ENCODE assay signal across 24 cellular contexts in genomic region chr22:49136816-49137180, GRCh38.
DNase-seq lines count a peak whose midpoint lies in the region; ATAC-seq, FAIRE-seq and TF ChIP-seq lines count a peak whose summit lies in the region.
"Had no signal": no experiment of that assay in that cellular context is flagged by ENCODE, and none has a peak within 500 bp of the region (broad histone marks: within the 10 kb centered on the region; RNA-seq: fewer than 3 reads in every experiment).

No MANE protein-coding gene starts in this region.

- H3K27me3 ChIP-seq in right cardiac atrium (ENCODE audit: control insufficient read depth, insufficient read depth) (no peaks in the 10 kb centered on the region), RWPE2 (ENCODE audit: insufficient read depth, poor library complexity, severe bottlenecking) (no peaks in the 10 kb centered on the region), spleen (replicated peaks in 1 of 7) (peaks cover 0 to 72% (median 3%) of the 10 kb centered on the region in 7 donors)
- no peaks in the 10 kb centered on the region for H3K27me3 ChIP-seq in CD8-positive, alpha-beta memory T cell (ENCODE audit: insufficient read depth, low read length, poor library complexity, severe bottlenecking)
- H3K27me3 ChIP-seq: BE2C had no signal

- CTCF ChIA-PET in CD8-positive, alpha-beta memory T cell (lab: Charles Lee): no interaction called here

- POLR2A ChIA-PET in CD8-positive, alpha-beta memory T cell (lab: Charles Lee): no interaction called here

- TF ChIP-seq CTCF in RWPE2 (IDR thresholded peaks at IDR 0.05; ENCODE audit: poor library complexity, severe bottlenecking) (no peak), spleen (IDR thresholded peaks at IDR 0.05 in 8 of 11, conservative IDR thresholded peaks at IDR 0.05 in 3 of 11) (no peak), D721Med (IDR thresholded peaks at IDR 0.05; ENCODE audit: insufficient read depth, missing control alignments) (no peak)

- H3K9me3 ChIP-seq in right cardiac atrium (ENCODE audit: control insufficient read depth, low read length) (no peaks in the 10 kb centered on the region), RWPE2 (ENCODE audit: severe bottlenecking) (no peaks in the 10 kb centered on the region), spleen (no peaks in the 10 kb centered on the region)
- H3K9me3 ChIP-seq in CD8-positive, alpha-beta memory T cell (ENCODE audit: low read length): no peaks in the 10 kb centered on the region
- H3K9me3 ChIP-seq: A549, Caco-2 had no signal

- TF ChIP-seq POLR2A in spleen (IDR thresholded peaks at IDR 0.05): no peak

- peaks cover 17 to 52% of the 10 kb centered on the region in 2 donors for H3K27me3 Mint-ChIP-seq in CD8-positive, alpha-beta memory T cell

- no peak overlapping the region for H3K27ac Mint-ChIP-seq in CD8-positive, alpha-beta memory T cell
- H3K27ac Mint-ChIP-seq: CD14-positive monocyte had no signal

- intact Hi-C loops in cardiac septum (cut with DNase I): no loop called here
- intact Hi-C loops in right cardiac atrium (cut with DNase I): no loop called here
- intact Hi-C loops in spleen (cut with DNase I; ENCODE audit: low total_unique reads): no loop called here

- no peak overlapping the region for H3K4me3 Mint-ChIP-seq in CD8-positive, alpha-beta memory T cell
- H3K4me3 Mint-ChIP-seq: CD14-positive monocyte; CD4-positive, alpha-beta memory T cell had no signal

- H3K9me3 Mint-ChIP-seq in CD8-positive, alpha-beta memory T cell: no peaks in the 10 kb centered on the region
- H3K9me3 Mint-ChIP-seq: CD4-positive, alpha-beta memory T cell had no signal

- no peaks in the 10 kb centered on the region for H3K4me1 Mint-ChIP-seq in CD8-positive, alpha-beta memory T cell
- H3K4me1 Mint-ChIP-seq: CD14-positive monocyte; CD4-positive, alpha-beta memory T cell had no signal

- no peak overlapping the region for H3K27ac ChIP-seq in right cardiac atrium (ENCODE audit: low read length)
- H3K27ac ChIP-seq in RWPE2 (ENCODE audit: poor library complexity, severe bottlenecking): no peak overlapping the region
- H3K27ac ChIP-seq in spleen: no peak overlapping the region
- H3K27ac ChIP-seq in CD8-positive, alpha-beta memory T cell (ENCODE audit: low read depth, low read length): no peak overlapping the region
- H3K27ac ChIP-seq: A549 had no signal

- FAIRE-seq in D721Med (lab: Jason Lieb, UNC): no peak
- FAIRE-seq: A549, GM12878, H54 had no signal

- H3K4me3 ChIP-seq in right cardiac atrium (ENCODE audit: low read length) (no peak overlapping the region), RWPE2 (ENCODE audit: severe bottlenecking) (no peak overlapping the region), spleen (no peak overlapping the region)
- no peak overlapping the region for H3K4me3 ChIP-seq in CD8-positive, alpha-beta memory T cell (ENCODE audit: low read length)
- H3K4me3 ChIP-seq: A549, GM12878 had no signal

- DNase-seq in cardiac septum (ENCODE audit: low spot score) (peak; percentile 55), right cardiac atrium (no peak), RWPE2 (ENCODE audit: low spot score) (peak; percentile 25), mesenteric fat pad (ENCODE audit: low spot score) (peak; percentile 60), spleen (peak; percentile 65), D721Med (ENCODE audit: insufficient read length, low spot score) (no peak)
- DNase-seq in CD8-positive, alpha-beta memory T cell: no peak
- DNase-seq: 8988T; ACHN; AML-193; BE2C; Caco-2; CD4-positive, alpha-beta memory T cell; DMS 273 treated with DMSO at 0.1 percent for 48 hours; DMS79; EL; GDM1; GOT3; HCEC 1CT had no signal

- no peaks in the 10 kb centered on the region for H3K36me3 Mint-ChIP-seq in CD8-positive, alpha-beta memory T cell
- H3K36me3 Mint-ChIP-seq: CD14-positive monocyte; CD4-positive, alpha-beta memory T cell had no signal

- no peaks in the 10 kb centered on the region for H3K36me3 ChIP-seq in RWPE2 (ENCODE audit: low read depth)
- no peaks in the 10 kb centered on the region for H3K36me3 ChIP-seq in spleen
- no peaks in the 10 kb centered on the region for H3K36me3 ChIP-seq in CD8-positive, alpha-beta memory T cell (ENCODE audit: insufficient read depth, low read length)
- H3K36me3 ChIP-seq: BE2C had no signal

- no peak for ATAC-seq in right cardiac atrium
- ATAC-seq in RWPE2 (ENCODE audit: low read depth): no peak
- ATAC-seq in GM18867 (IDR thresholded peaks at IDR 0.05; ENCODE audit: unreplicated experiment): no peak
- ATAC-seq: A549, GM12878 had no signal

- 84% methylated on average over 9 of the region's 9 CpGs for WGBS in right cardiac atrium
- WGBS in spleen, 5 donors: 85 to 95% (median 90%) methylated on average over 9 of the region's 9 CpGs

- H3K4me1 ChIP-seq in right cardiac atrium (ENCODE audit: control insufficient read depth, insufficient read depth, low read length) (no peaks in the 10 kb centered on the region), RWPE2 (ENCODE audit: insufficient read depth, poor library complexity, severe bottlenecking) (no peaks in the 10 kb centered on the region), spleen (no peaks in the 10 kb centered on the region)
- H3K4me1 ChIP-seq in CD8-positive, alpha-beta memory T cell (ENCODE audit: insufficient read depth, low read length): no peaks in the 10 kb centered on the region
- H3K4me1 ChIP-seq: A549, BE2C, Caco-2 had no signal

Comparison
In these comparisons a context has a peak if more than half of its experiments do, and no peak if none do; other contexts are left out.
1. DNase-seq: peak in cardiac septum (single experiment), RWPE2 (single experiment), mesenteric fat pad (single experiment) and spleen (single experiment); none in right cardiac atrium (0 of 3), CD8-positive, alpha-beta memory T cell (0 of 5) and D721Med (single experiment).